ENCODE assay signal across 10 cellular contexts in genomic region chr15:91522609-91523332, GRCh38.
A peak's percentile ranks its signal among the peaks of the same experiment; 100 is the strongest.
DNase-seq lines count a peak whose midpoint lies in the region; ATAC-seq and TF ChIP-seq lines count a peak whose summit lies in the region.
"Had no signal": no experiment of that assay in that cellular context is flagged by ENCODE, and none has a peak within 500 bp of the region (broad histone marks: within the 10 kb centered on the region; RNA-seq: fewer than 3 reads in every experiment).

No MANE protein-coding gene starts in this region.

- TF ChIP-seq CTCF in DND-41 (IDR thresholded peaks at IDR 0.05; ENCODE audit: borderline replicate concordance, extremely low read depth, low read length, poor library complexity, severe bottlenecking) (peak; percentile 48), neural progenitor cell (IDR thresholded peaks at IDR 0.05) (peak; percentile 34), GM20000 (IDR thresholded peaks at IDR 0.05; ENCODE audit: extremely low read depth, missing control alignments) (no peak)

- H3K9ac ChIP-seq in DND-41 (ENCODE audit: low read depth, low read length) (no peak overlapping the region), neural progenitor cell (no peak overlapping the region)

- ATAC-seq in DND-41 (ENCODE audit: insufficient read depth, low read depth) (0 out of 3 replicates have a peak, but pooled peaks have one; percentile 25), HG02885 (IDR thresholded peaks at IDR 0.05; ENCODE audit: poor library complexity, unreplicated experiment) (no peak)
- ATAC-seq in effector memory CD8-positive, alpha-beta T cell (replicated peaks) = peak; percentile 51

- H3K4me1 Mint-ChIP-seq in effector memory CD8-positive, alpha-beta T cell (ENCODE audit: low read depth in 2 of 2) = peaks cover 9 to 10% of the 10 kb centered on the region in 2 donors
- no peaks in the 10 kb centered on the region for H3K4me1 Mint-ChIP-seq in neural progenitor cell

- no peak overlapping the region for H3K4me3 Mint-ChIP-seq in effector memory CD8-positive, alpha-beta T cell
- H3K4me3 Mint-ChIP-seq in neural progenitor cell = no peak overlapping the region

- H3K36me3 ChIP-seq in DND-41 (ENCODE audit: insufficient read depth, low read length) (no peaks in the 10 kb centered on the region), neural progenitor cell (no peaks in the 10 kb centered on the region)
- H3K36me3 ChIP-seq: cardiac muscle cell, ovary, tibial artery had no signal

- H3K27ac ChIP-seq in DND-41 (ENCODE audit: low read length) = no peak overlapping the region
- no peak overlapping the region for H3K27ac ChIP-seq in neural progenitor cell
- H3K27ac ChIP-seq: cardiac muscle cell, ovary, tibial artery had no signal

- H2AFZ ChIP-seq in DND-41 (ENCODE audit: low read depth, low read length) = no peak overlapping the region
- no peak overlapping the region for H2AFZ ChIP-seq in neural progenitor cell (replicated peaks)

- H3K9me3 Mint-ChIP-seq in effector memory CD8-positive, alpha-beta T cell = no peaks in the 10 kb centered on the region
- peaks cover 14% of the 10 kb centered on the region for H3K9me3 Mint-ChIP-seq in neural progenitor cell

- H3K4me2 ChIP-seq in DND-41 (ENCODE audit: insufficient read depth, low read length) (no peak overlapping the region), neural progenitor cell (no peak overlapping the region)

- H3K27ac Mint-ChIP-seq in effector memory CD8-positive, alpha-beta T cell = peak overlapping the region in 1 of 2 donors; percentile 47
- no peak overlapping the region for H3K27ac Mint-ChIP-seq in neural progenitor cell

- no peaks in the 10 kb centered on the region for H3F3A ChIP-seq in neural progenitor cell (ENCODE audit: low read depth)

- H4K20me1 ChIP-seq in DND-41 (ENCODE audit: insufficient read depth, low read length) (no peaks in the 10 kb centered on the region), neural progenitor cell (ENCODE audit: low read depth) (no peaks in the 10 kb centered on the region)

- peaks cover 17% of the 10 kb centered on the region for H3K4me1 ChIP-seq in DND-41 (ENCODE audit: insufficient read depth, low read length)
- peaks cover 5% of the 10 kb centered on the region for H3K4me1 ChIP-seq in neural progenitor cell
- H3K4me1 ChIP-seq: tibial artery had no signal

- H3K79me2 ChIP-seq in DND-41 (ENCODE audit: insufficient read depth, low read length) (no peaks in the 10 kb centered on the region), neural progenitor cell (ENCODE audit: low read depth) (no peaks in the 10 kb centered on the region)

- H3K9me3 ChIP-seq in DND-41 (ENCODE audit: insufficient read depth, low read length, severe bottlenecking) (no peaks in the 10 kb centered on the region), neural progenitor cell (ENCODE audit: low read depth) (peaks cover 6% of the 10 kb centered on the region)
- H3K9me3 ChIP-seq: tibial artery had no signal

- H3K36me3 Mint-ChIP-seq in effector memory CD8-positive, alpha-beta T cell (ENCODE audit: insufficient read depth) = no peaks in the 10 kb centered on the region
- H3K36me3 Mint-ChIP-seq in neural progenitor cell = no peaks in the 10 kb centered on the region

- H3K4me3 ChIP-seq in DND-41 (ENCODE audit: low read depth in 1 of 2, low read length in 2 of 2) (no peak overlapping the region), neural progenitor cell (no peak overlapping the region)
- H3K4me3 ChIP-seq: cardiac muscle cell, ovary, tibial artery had no signal

- DNase-seq in DND-41 (peak; percentile 35), NCI-H526 (lab: John Stamatoyannopoulos, UW) (peak; percentile 51 to 64), neural progenitor cell (ENCODE audit: low spot score) (peak; percentile 4), NOMO-1 treated with dmso at 0.1 percent for 144 hours (lab: John Stamatoyannopoulos, UW; ENCODE audit: unreplicated experiment) (no peak), GM20000 (ENCODE audit: low spot score) (no peak)
- DNase-seq in effector memory CD8-positive, alpha-beta T cell = peak in 1 of 3 experiments; percentile 2
- DNase-seq: ovary, tibial artery had no signal

- H3K27me3 ChIP-seq in DND-41 (ENCODE audit: insufficient read depth, low read length, poor library complexity) (no peaks in the 10 kb centered on the region), neural progenitor cell (no peaks in the 10 kb centered on the region)
- H3K27me3 ChIP-seq: cardiac muscle cell, ovary had no signal

- H3K27me3 Mint-ChIP-seq in effector memory CD8-positive, alpha-beta T cell = peaks cover 19 to 36% of the 10 kb centered on the region in 2 donors
- H3K27me3 Mint-ChIP-seq in neural progenitor cell (ENCODE audit: insufficient read depth, low read depth) = peaks cover 2% of the 10 kb centered on the region

Comparison
In these comparisons a context has a peak if more than half of its experiments do, and no peak if none do; other contexts are left out.
1. DNase-seq: peak in DND-41 (single experiment), NCI-H526 (2 of 2) and neural progenitor cell (single experiment); none in NOMO-1 treated with dmso at 0.1 percent for 144 hours (single experiment) and GM20000 (single experiment).